In the genomic region with DNA sequence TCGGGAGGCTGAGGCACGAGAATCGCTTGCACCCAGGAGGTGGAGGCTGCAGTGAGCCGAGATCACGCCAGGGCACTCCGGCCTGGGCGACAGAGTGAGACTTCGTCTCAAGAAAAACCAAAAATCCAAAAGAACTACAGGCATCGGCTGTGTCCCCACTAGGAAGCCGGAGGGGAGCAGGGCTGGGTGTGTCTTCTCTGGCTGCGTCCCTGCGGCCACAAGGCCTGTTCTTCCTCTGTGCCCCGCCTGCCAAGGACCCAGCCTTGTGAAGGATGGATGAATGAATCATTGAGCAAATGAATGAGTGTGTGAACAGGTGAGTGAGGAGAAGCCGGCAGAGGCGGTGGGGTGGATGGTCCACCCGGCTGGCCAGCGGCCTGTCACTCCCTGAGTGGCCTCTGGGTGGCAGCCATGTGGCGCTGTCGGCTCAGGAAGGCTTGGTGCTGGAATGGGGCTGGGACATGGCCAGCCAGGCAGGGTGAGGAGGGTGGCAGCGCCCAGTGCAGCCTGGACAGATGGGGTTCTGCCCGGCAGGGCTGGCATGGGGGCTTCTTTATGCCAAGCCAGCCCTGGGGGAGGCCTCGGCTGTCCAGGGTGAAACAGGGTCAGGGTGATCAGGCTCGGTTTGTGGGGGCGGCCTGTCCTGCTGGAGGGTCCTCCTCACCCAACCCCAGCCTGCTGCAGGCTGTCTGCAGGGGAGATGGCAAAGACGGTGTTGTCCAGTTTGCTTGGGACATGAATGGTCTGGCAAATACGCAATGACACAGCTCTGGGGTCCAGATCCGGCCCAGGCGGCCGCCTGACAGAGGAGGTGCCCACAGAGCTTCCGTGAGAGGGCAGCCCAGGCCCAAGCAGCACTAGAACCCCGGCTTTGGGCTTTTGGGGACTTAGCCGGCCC, we compare ENCODE assay signal across 1 cellular context.
TF ChIP-seq lines count a peak whose summit lies in the region.

No MANE protein-coding gene starts in this region.

TF ChIP-seq in HEK293, 187 proteins besides CTCF, POLR2A, EP300 and RAD21 (continued from another document):
- TF ChIP-seq, protein P1, sequence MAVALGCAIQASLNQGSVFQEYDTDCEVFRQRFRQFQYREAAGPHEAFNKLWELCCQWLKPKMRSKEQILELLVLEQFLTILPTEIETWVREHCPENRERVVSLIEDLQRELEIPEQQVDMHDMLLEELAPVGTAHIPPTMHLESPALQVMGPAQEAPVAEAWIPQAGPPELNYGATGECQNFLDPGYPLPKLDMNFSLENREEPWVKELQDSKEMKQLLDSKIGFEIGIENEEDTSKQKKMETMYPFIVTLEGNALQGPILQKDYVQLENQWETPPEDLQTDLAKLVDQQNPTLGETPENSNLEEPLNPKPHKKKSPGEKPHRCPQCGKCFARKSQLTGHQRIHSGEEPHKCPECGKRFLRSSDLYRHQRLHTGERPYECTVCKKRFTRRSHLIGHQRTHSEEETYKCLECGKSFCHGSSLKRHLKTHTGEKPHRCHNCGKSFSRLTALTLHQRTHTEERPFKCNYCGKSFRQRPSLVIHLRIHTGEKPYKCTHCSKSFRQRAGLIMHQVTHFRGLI (tag by site-specific recombination; IDR thresholded peaks at IDR 0.05) = peak; percentile 65; the same call in 1 of the 2 replicates
- TF ChIP-seq ZXDB (tag by site-specific recombination; IDR thresholded peaks at IDR 0.05) (no peak), KLF1 (tag by site-specific recombination; IDR thresholded peaks at IDR 0.05) (peak; percentile 22; the same call in 1 of the 2 replicates), ZNF274 (IDR thresholded peaks at IDR 0.05; ENCODE audit: low read length) (no peak), ZNF274 (tag by site-specific recombination; IDR thresholded peaks at IDR 0.05; ENCODE audit: borderline replicate concordance) (no peak), ZBTB8A (tag by site-specific recombination; IDR thresholded peaks at IDR 0.05) (peak; percentile 72), ZNF596 (tag by site-specific recombination; IDR thresholded peaks at IDR 0.05) (no peak), ZNF677 (tag by site-specific recombination; IDR thresholded peaks at IDR 0.05) (no peak), FEZF1 (tag by site-specific recombination; IDR thresholded peaks at IDR 0.05) (no peak), ZBTB1 (tag by site-specific recombination; IDR thresholded peaks at IDR 0.05) (no peak), ZNF76 (tag by site-specific recombination; IDR thresholded peaks at IDR 0.05; ENCODE audit: borderline replicate concordance, low read depth) (no peak)
- TF ChIP-seq, protein P2, sequence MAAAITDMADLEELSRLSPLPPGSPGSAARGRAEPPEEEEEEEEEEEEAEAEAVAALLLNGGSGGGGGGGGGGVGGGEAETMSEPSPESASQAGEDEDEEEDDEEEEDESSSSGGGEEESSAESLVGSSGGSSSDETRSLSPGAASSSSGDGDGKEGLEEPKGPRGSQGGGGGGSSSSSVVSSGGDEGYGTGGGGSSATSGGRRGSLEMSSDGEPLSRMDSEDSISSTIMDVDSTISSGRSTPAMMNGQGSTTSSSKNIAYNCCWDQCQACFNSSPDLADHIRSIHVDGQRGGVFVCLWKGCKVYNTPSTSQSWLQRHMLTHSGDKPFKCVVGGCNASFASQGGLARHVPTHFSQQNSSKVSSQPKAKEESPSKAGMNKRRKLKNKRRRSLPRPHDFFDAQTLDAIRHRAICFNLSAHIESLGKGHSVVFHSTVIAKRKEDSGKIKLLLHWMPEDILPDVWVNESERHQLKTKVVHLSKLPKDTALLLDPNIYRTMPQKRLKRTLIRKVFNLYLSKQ (tag by site-specific recombination; IDR thresholded peaks at IDR 0.05; ENCODE audit: borderline replicate concordance) = no peak
- TF ChIP-seq, protein P3, sequence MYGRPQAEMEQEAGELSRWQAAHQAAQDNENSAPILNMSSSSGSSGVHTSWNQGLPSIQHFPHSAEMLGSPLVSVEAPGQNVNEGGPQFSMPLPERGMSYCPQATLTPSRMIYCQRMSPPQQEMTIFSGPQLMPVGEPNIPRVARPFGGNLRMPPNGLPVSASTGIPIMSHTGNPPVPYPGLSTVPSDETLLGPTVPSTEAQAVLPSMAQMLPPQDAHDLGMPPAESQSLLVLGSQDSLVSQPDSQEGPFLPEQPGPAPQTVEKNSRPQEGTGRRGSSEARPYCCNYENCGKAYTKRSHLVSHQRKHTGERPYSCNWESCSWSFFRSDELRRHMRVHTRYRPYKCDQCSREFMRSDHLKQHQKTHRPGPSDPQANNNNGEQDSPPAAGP (tag by site-specific recombination; IDR thresholded peaks at IDR 0.05) = peak; percentile 58; the same call in 1 of the 2 replicates
